Comparison of ENCODE assay signal across 8 cellular contexts in the genomic region with DNA sequence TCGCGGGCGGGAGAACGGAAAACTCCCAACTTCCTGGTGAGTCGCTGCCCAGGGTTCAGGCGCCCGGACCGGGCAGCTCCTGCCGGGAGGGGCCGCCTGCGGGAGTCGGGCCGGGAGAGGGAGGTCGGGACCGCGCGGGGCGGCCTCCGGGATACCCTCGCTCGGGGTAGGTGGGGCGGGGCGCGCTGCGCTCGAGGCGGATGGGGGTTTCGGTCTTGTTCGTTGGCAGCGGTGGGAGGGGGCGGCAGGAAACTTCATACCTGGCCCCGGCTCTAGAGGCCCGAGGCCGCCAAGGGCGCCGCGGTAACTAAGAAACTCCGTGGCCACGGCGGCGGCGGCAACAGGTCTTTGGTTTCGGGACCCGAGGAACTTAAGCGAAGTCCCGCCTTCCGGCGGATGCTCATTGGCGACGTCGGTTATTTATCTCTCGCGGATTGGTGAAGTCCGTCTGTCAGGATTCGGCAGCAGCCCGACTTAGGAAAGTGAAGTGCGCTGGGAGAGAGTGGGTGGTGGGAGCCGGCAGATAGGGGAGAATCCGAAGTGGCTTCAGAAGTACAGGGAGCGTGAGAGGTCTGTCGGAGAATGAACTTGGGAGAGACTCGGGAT. TPM values are rescaled to one million over a fixed set of nuclear protein-coding genes. Genes with fewer than 3 reads are reported as not detected.
DNase-seq lines count a peak whose midpoint lies in the region; ATAC-seq and TF ChIP-seq lines count a peak whose summit lies in the region.

No MANE protein-coding gene starts in this region.

- H3K9me2 ChIP-seq in PC-9 (ENCODE audit: insufficient read depth) = no peaks in the 10 kb centered on the region

- H3K4me1 ChIP-seq in PC-9 (replicated peaks; ENCODE audit: insufficient read depth) = peaks cover 34% of the 10 kb centered on the region
- H3K4me1 ChIP-seq in esophagus (ENCODE audit: control insufficient read depth in 2 of 2, insufficient read depth in 2 of 2, low read length in 1 of 2) = peaks cover 0 to 4% of the 10 kb centered on the region in 2 donors
- peaks cover 32% of the 10 kb centered on the region for H3K4me1 ChIP-seq in mucosa of stomach (ENCODE audit: control insufficient read depth, insufficient read depth, low read length)

- ATAC-seq in GM21619 (IDR thresholded peaks at IDR 0.05; ENCODE audit: unreplicated experiment) = peak; percentile 44
- ATAC-seq in activated T-cell treated with anti-CD3 and anti-CD28 coated beads, Interleukin-2, amount 50 U/mL, for 4 hours = peak; percentile 57 to 67

- H3K27ac ChIP-seq in PC-9 = peak overlapping the region; percentile 81
- H3K27ac ChIP-seq in esophagus (ENCODE audit: low read depth in 2 of 2, low read length in 1 of 2) = peak overlapping the region; percentile 99

- peaks cover 35% of the 10 kb centered on the region for H3K4me1 Mint-ChIP-seq in activated T-cell treated with anti-CD3 and anti-CD28 coated beads, Interleukin-2, amount 50 U/mL, for 4 hours (ENCODE audit: low read depth)

- no peak for TF ChIP-seq EP300 in Ishikawa (IDR thresholded peaks at IDR 0.05; ENCODE audit: borderline replicate concordance)

- H3K9me3 ChIP-seq in PC-9 (ENCODE audit: insufficient read depth, low read depth) (no peaks in the 10 kb centered on the region), esophagus (ENCODE audit: control insufficient read depth in 2 of 2, insufficient read depth in 1 of 2, low read depth in 1 of 2, low read length in 1 of 2) (no peaks in the 10 kb centered on the region), mucosa of stomach (ENCODE audit: control insufficient read depth, low read length) (no peaks in the 10 kb centered on the region)

- POLR2A ChIA-PET in PC-9 (lab: Charles Lee; ENCODE audit: unreplicated experiment) = interaction anchor here (0.6 kb wide), 1 partner anchor 486 kb away, joined by 4 read pairs; no protein-coding TSS in a partner anchor

- no peaks in the 10 kb centered on the region for H3K9me3 Mint-ChIP-seq in activated T-cell treated with anti-CD3 and anti-CD28 coated beads, Interleukin-2, amount 50 U/mL, for 4 hours

- peaks cover 9% of the 10 kb centered on the region; the same call in 1 of the 2 replicates for H3F3A ChIP-seq in PC-9 (ENCODE audit: insufficient read depth, low read depth)

- no peaks in the 10 kb centered on the region for H3K27me3 Mint-ChIP-seq in activated T-cell treated with anti-CD3 and anti-CD28 coated beads, Interleukin-2, amount 50 U/mL, for 4 hours (ENCODE audit: low read depth)

- H3K27me3 ChIP-seq in PC-9 (ENCODE audit: insufficient read depth, low read depth) (no peaks in the 10 kb centered on the region), esophagus (ENCODE audit: control insufficient read depth in 1 of 2, insufficient read depth in 2 of 2, low read length in 2 of 2) (no peaks in the 10 kb centered on the region), mucosa of stomach (ENCODE audit: control insufficient read depth, insufficient read depth, low read length) (no peaks in the 10 kb centered on the region)

- H3K4me2 ChIP-seq in PC-9 = peak overlapping the region; percentile 100

- peak overlapping the region; percentile 97 for H3K4me3 Mint-ChIP-seq in activated T-cell treated with anti-CD3 and anti-CD28 coated beads, Interleukin-2, amount 50 U/mL, for 4 hours

- peaks cover 2% of the 10 kb centered on the region for H3K36me3 Mint-ChIP-seq in activated T-cell treated with anti-CD3 and anti-CD28 coated beads, Interleukin-2, amount 50 U/mL, for 4 hours (ENCODE audit: insufficient read depth)

- no peak for TF ChIP-seq RAD21 in Ishikawa (IDR thresholded peaks at IDR 0.05; ENCODE audit: low read depth)

- DNase-seq in DMS114 treated with DMSO at 0.1 percent for 48 hours (lab: John Stamatoyannopoulos, UW; ENCODE audit: unreplicated experiment) (peak; percentile 83), PC-9 (peak; percentile 79 to 87)
- DNase-seq in activated T-cell treated with anti-CD3 and anti-CD28 coated beads, Interleukin-2, amount 50 U/mL, for 4 hours = peak; percentile 68
- DNase-seq in stimulated activated CD8-positive, alpha-beta memory T cell treated with anti-CD3 and anti-CD28 coated beads, Interleukin-4, amount 100 ng/mL, for 48 hours = peak; percentile 87

- H3K4me3 ChIP-seq in PC-9 (peak overlapping the region; percentile 91), esophagus (ENCODE audit: low read depth in 1 of 2, low read length in 2 of 2) (peak overlapping the region; percentile 82 to 90), mucosa of stomach (ENCODE audit: low read length) (peak overlapping the region; percentile 58)

- no peak for TF ChIP-seq CTCF in PC-9 (conservative IDR thresholded peaks at IDR 0.05)

- H3K36me3 ChIP-seq in PC-9 (ENCODE audit: low read depth) = no peaks in the 10 kb centered on the region
- H3K36me3 ChIP-seq in esophagus (ENCODE audit: control insufficient read depth in 2 of 2, insufficient read depth in 2 of 2, low read length in 1 of 2) = no peaks in the 10 kb centered on the region
- no peaks in the 10 kb centered on the region for H3K36me3 ChIP-seq in mucosa of stomach (ENCODE audit: control insufficient read depth, insufficient read depth, low read length)

- CTCF ChIA-PET in PC-9 (lab: Charles Lee) = no interaction called here

- WGBS in esophagus, 2 donors = 0 to 1% methylated on average over 60 to 62 of the region's 62 CpGs

- peak overlapping the region; percentile 92 for H2AFZ ChIP-seq in PC-9

- peaks cover 53% of the 10 kb centered on the region for H3K79me2 ChIP-seq in PC-9 (ENCODE audit: low read depth)

- BruUV-seq in PC-9 (replicated peaks; lab: Mats Ljungman, UMichigan) = no TSS peak

- peak overlapping the region; percentile 92 for H3K9ac ChIP-seq in mucosa of stomach (ENCODE audit: low read length)

- intact Hi-C loops in PC-9 (cut with micrococcal nuclease; ENCODE audit: unreplicated experiment) = loop anchor here (2.0 to 10.0 kb wide), 9 partner anchors 37 to 633 kb away; no protein-coding TSS in a partner anchor

- H4K20me1 ChIP-seq in PC-9 (ENCODE audit: insufficient read depth) = no peaks in the 10 kb centered on the region

TF ChIP-seq in Ishikawa, 13 proteins besides CTCF, POLR2A, EP300 and RAD21:
- no peak; the same call in 1 of the 2 replicates for TF ChIP-seq TCF12 (IDR thresholded peaks at IDR 0.05; ENCODE audit: low read depth)
- TF ChIP-seq EGR1 (IDR thresholded peaks at IDR 0.05) = 0 out of 2 replicates have a peak, but pooled peaks have one; percentile 25
- TF ChIP-seq NFIC (IDR thresholded peaks at IDR 0.05) = no peak
- TF ChIP-seq, protein P1, sequence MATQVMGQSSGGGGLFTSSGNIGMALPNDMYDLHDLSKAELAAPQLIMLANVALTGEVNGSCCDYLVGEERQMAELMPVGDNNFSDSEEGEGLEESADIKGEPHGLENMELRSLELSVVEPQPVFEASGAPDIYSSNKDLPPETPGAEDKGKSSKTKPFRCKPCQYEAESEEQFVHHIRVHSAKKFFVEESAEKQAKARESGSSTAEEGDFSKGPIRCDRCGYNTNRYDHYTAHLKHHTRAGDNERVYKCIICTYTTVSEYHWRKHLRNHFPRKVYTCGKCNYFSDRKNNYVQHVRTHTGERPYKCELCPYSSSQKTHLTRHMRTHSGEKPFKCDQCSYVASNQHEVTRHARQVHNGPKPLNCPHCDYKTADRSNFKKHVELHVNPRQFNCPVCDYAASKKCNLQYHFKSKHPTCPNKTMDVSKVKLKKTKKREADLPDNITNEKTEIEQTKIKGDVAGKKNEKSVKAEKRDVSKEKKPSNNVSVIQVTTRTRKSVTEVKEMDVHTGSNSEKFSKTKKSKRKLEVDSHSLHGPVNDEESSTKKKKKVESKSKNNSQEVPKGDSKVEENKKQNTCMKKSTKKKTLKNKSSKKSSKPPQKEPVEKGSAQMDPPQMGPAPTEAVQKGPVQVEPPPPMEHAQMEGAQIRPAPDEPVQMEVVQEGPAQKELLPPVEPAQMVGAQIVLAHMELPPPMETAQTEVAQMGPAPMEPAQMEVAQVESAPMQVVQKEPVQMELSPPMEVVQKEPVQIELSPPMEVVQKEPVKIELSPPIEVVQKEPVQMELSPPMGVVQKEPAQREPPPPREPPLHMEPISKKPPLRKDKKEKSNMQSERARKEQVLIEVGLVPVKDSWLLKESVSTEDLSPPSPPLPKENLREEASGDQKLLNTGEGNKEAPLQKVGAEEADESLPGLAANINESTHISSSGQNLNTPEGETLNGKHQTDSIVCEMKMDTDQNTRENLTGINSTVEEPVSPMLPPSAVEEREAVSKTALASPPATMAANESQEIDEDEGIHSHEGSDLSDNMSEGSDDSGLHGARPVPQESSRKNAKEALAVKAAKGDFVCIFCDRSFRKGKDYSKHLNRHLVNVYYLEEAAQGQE (IDR thresholded peaks at IDR 0.05; ENCODE audit: low read depth) = no peak
- peak; percentile 30 for TF ChIP-seq ZBTB7A (IDR thresholded peaks at IDR 0.05; ENCODE audit: low read depth)
- peak; percentile 61 for TF ChIP-seq TAF1 (IDR thresholded peaks at IDR 0.05; ENCODE audit: low read depth)

RNA-seq across cellular contexts. Expression of a gene that starts 0.5 kb away (rescaled TPM):
- 67.4 and 82.2 TPM in 2 replicates for total RNA-seq in PC-9 (2021)
- 10 to 100 TPM; 62.3 to 72.1 (median 62.9) TPM for total RNA-seq in activated T-cell treated with anti-CD3 and anti-CD28 coated beads, Interleukin-2, amount 50 U/mL, for 4 hours
- polyA plus RNA-seq in esophagus = 10 to 100 TPM in 1 of 2 donors, 1 to 10 TPM in 1; 9.7 to 13.2 TPM

Comparison
In these comparisons a context has a peak if more than half of its experiments do, and no peak if none do; other contexts are left out.
1. Peak in every context shown above with its lines: DNase-seq, ATAC-seq, H3K4me3 ChIP-seq and H3K27ac ChIP-seq.